In the genomic region with DNA sequence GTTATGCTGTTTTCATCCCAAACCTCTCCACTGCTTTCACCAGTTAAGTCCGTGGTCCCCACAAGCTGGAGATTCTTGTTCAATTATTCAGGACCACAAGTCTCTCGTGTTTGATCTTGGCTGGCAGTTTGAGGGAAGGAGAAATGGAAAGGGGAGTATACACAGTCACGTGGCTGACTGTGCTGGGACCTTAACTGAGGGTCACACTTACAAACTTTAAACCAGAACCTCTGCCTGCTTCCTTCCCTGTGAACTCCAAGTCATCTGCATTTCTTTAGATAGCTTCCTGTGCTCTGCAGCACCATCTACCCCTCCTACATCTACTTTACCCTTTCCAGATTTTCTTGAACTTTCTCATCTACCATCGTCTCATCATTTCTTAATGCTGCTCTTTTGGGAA, we compare ENCODE assay signal across 32 cellular contexts.
"Had no signal": no experiment of that assay in that cellular context is flagged by ENCODE, and none has a peak within 500 bp of the region (broad histone marks: within the 10 kb centered on the region; RNA-seq: fewer than 3 reads in every experiment).

No MANE protein-coding gene starts in this region.

- H3K27me3 ChIP-seq: ascending aorta, breast epithelium, cardiac muscle cell, dorsolateral prefrontal cortex had no signal

- DNase-seq: activated B cell treated with CpG ODN at 0.5 μM for 24 hours; activated CD4-positive, alpha-beta T cell treated with anti-CD3 and anti-CD28 coated beads for 48 hours; activated CD4-positive, alpha-beta T cell treated with anti-CD3 and anti-CD28 coated beads, Interleukin-2, amount 50 U/mL, for 1 hour; activated CD4-positive, alpha-beta T cell treated with anti-CD3 and anti-CD28 coated beads, Interleukin-2, amount 50 U/mL, for 48 hours; activated CD8-positive, alpha-beta memory T cell treated with anti-CD3 and anti-CD28 coated beads for 24 hours; activated CD8-positive, alpha-beta T cell treated with anti-CD3 and anti-CD28 coated beads for 36 hours; activated gamma-delta T cell; activated naive CD4-positive, alpha-beta T cell; activated naive CD4-positive, alpha-beta T cell treated with anti-CD3 and anti-CD28 coated beads, Interleukin-2, amount 10 ng/mL, durations not matched to agents 7 days and 5 days; activated naive CD8-positive, alpha-beta T cell treated with anti-CD3 and anti-CD28 coated beads, Interleukin-2, amount 10 ng/mL, durations not matched to agents 7 days and 5 days; activated T-cell treated with anti-CD3 and anti-CD28 coated beads, Interleukin-2, amount 50 U/mL, for 48 hours; central memory CD4-positive, alpha-beta T cell; cerebellar nuclear complex; dorsolateral prefrontal cortex; effector memory CD4-positive, alpha-beta T cell; endodermal cell; foreskin fibroblast; head of caudate nucleus; T-helper 2 cell had no signal

- ATAC-seq: activated CD4-positive, CD25-positive, alpha-beta regulatory T cell treated with anti-CD3 and anti-CD28 coated beads, Interleukin-2, amount 50 U/mL, for 24 hours; activated CD8-positive, alpha-beta T cell treated with anti-CD3 and anti-CD28 coated beads for 36 hours; activated naive CD4-positive, alpha-beta T cell treated with anti-CD3 and anti-CD28 coated beads, Interleukin-2, amount 50 U/mL, for 72 hours; esophagus mucosa had no signal

- H3K4me3 ChIP-seq: ascending aorta, breast epithelium, cardiac muscle cell, coronary artery, dorsolateral prefrontal cortex had no signal

- H3K9me3 Mint-ChIP-seq: activated B cell treated with CpG ODN at 0.5 μM for 24 hours; activated naive CD4-positive, alpha-beta T cell treated with anti-CD3 and anti-CD28 coated beads, Interleukin-2, amount 10 ng/mL, durations not matched to agents 7 days and 5 days; activated naive CD4-positive, alpha-beta T cell treated with anti-CD3 and anti-CD28 coated beads, Interleukin-2, amount 50 U/mL, for 72 hours; activated T-helper 1 cell treated with anti-CD3 and anti-CD28 coated beads, Interleukin-12 subunit alpha, Interleukin-12 subunit beta, Interleukin-2, Interleukin-4 antibody, amounts not matched to agents 30 ng/mL and 10 ng/mL and 1 ng/mL, durations not matched to agents 14 hours and 24 hours and 36 hours; activated T-helper 2 cell treated with anti-CD3 and anti-CD28 coated beads, Interferon-gamma antibody, Interleukin-2, Interleukin-4, amounts not matched to agents 10 μg/mL and 5 μg/mL and 100 μg/mL, durations not matched to agents 14 hours and 24 hours and 36 hours had no signal

- H3K27ac Mint-ChIP-seq: activated B cell treated with CpG ODN at 0.5 μM for 24 hours; activated CD8-positive, alpha-beta T cell treated with anti-CD3 and anti-CD28 coated beads for 36 hours; activated naive CD4-positive, alpha-beta T cell treated with anti-CD3 and anti-CD28 coated beads, Interleukin-2, amount 10 ng/mL, durations not matched to agents 7 days and 5 days; activated naive CD4-positive, alpha-beta T cell treated with anti-CD3 and anti-CD28 coated beads, Interleukin-2, amount 50 U/mL, for 72 hours; activated naive CD8-positive, alpha-beta T cell treated with anti-CD3 and anti-CD28 coated beads, Interleukin-2, amount 10 ng/mL, durations not matched to agents 7 days and 5 days; activated T-helper 1 cell treated with anti-CD3 and anti-CD28 coated beads, Interleukin-12 subunit alpha, Interleukin-12 subunit beta, Interleukin-2, Interleukin-4 antibody, amounts not matched to agents 30 ng/mL and 10 ng/mL and 1 ng/mL, durations not matched to agents 14 hours and 24 hours and 36 hours; activated T-helper 2 cell treated with anti-CD3 and anti-CD28 coated beads, Interferon-gamma antibody, Interleukin-2, Interleukin-4, amounts not matched to agents 10 μg/mL and 5 μg/mL and 100 μg/mL, durations not matched to agents 14 hours and 24 hours and 36 hours; brain; dendritic cell treated with granulocyte-macrophage colony-stimulating factor and Interleukin-4, amounts not matched to agents 40 ng/mL and 50 ng/mL, for 4 days; endodermal cell had no signal

- FAIRE-seq: frontal cortex had no signal

- H3K4me3 Mint-ChIP-seq: activated B cell treated with CpG ODN at 0.5 μM for 24 hours; activated CD8-positive, alpha-beta T cell treated with anti-CD3 and anti-CD28 coated beads for 36 hours; activated naive CD4-positive, alpha-beta T cell treated with anti-CD3 and anti-CD28 coated beads, Interleukin-2, amount 10 ng/mL, durations not matched to agents 7 days and 5 days; activated naive CD8-positive, alpha-beta T cell treated with anti-CD3 and anti-CD28 coated beads, Interleukin-2, amount 10 ng/mL, durations not matched to agents 7 days and 5 days; activated T-helper 1 cell treated with anti-CD3 and anti-CD28 coated beads, Interleukin-12 subunit alpha, Interleukin-12 subunit beta, Interleukin-2, Interleukin-4 antibody, amounts not matched to agents 30 ng/mL and 10 ng/mL and 1 ng/mL, durations not matched to agents 14 hours and 24 hours and 36 hours; brain; dendritic cell treated with granulocyte-macrophage colony-stimulating factor and Interleukin-4, amounts not matched to agents 40 ng/mL and 50 ng/mL, for 4 days; endodermal cell had no signal

- H3K4me1 Mint-ChIP-seq: activated B cell treated with CpG ODN at 0.5 μM for 24 hours; activated naive CD4-positive, alpha-beta T cell treated with anti-CD3 and anti-CD28 coated beads, Interleukin-2, amount 10 ng/mL, durations not matched to agents 7 days and 5 days; activated naive CD8-positive, alpha-beta T cell treated with anti-CD3 and anti-CD28 coated beads, Interleukin-2, amount 10 ng/mL, durations not matched to agents 7 days and 5 days; brain; endodermal cell had no signal

- H3K36me3 Mint-ChIP-seq: activated naive CD4-positive, alpha-beta T cell treated with anti-CD3 and anti-CD28 coated beads, Interleukin-2, amount 10 ng/mL, durations not matched to agents 7 days and 5 days; activated naive CD8-positive, alpha-beta T cell treated with anti-CD3 and anti-CD28 coated beads, Interleukin-2, amount 10 ng/mL, durations not matched to agents 7 days and 5 days had no signal

- H3K9me3 ChIP-seq: ascending aorta had no signal

- H3K36me3 ChIP-seq: ascending aorta, breast epithelium, cardiac muscle cell had no signal

- H3K4me1 ChIP-seq: ascending aorta, breast epithelium had no signal

- H3K27ac ChIP-seq: ascending aorta, breast epithelium, cardiac muscle cell, coronary artery, VCaP had no signal
